ENCODE assay signal across 8 cellular contexts in genomic region chr7:1045038-1045726, GRCh38. TPM values are rescaled to one million over a fixed set of nuclear protein-coding genes. Genes with fewer than 3 reads are reported as not detected.
DNase-seq lines count a peak whose midpoint lies in the region; ATAC-seq and TF ChIP-seq lines count a peak whose summit lies in the region.

No MANE protein-coding gene starts in this region.

- peaks cover 67% of the 10 kb centered on the region for H3K4me1 Mint-ChIP-seq in CD4-positive, alpha-beta T cell (ENCODE audit: low read depth)

- no peak for ATAC-seq in CD4-positive, alpha-beta T cell (ENCODE audit: poor library complexity)
- no peak for ATAC-seq in GM19467 (IDR thresholded peaks at IDR 0.05; ENCODE audit: unreplicated experiment)

- H3K27ac ChIP-seq in CD4-positive, alpha-beta T cell (ENCODE audit: low read depth, low read length): peak overlapping the region; percentile 56
- no peak overlapping the region for H3K27ac ChIP-seq in OCI-LY7 (ENCODE audit: low read depth, low read length, poor library complexity, severe bottlenecking)
- no peak overlapping the region for H3K27ac ChIP-seq in osteoblast (ENCODE audit: low read depth, low read length)

- peak overlapping the region; percentile 79 for H3K27ac Mint-ChIP-seq in CD4-positive, alpha-beta T cell

- H2AFZ ChIP-seq in OCI-LY7 (ENCODE audit: low read length): no peak overlapping the region
- H2AFZ ChIP-seq in osteoblast (ENCODE audit: low read length): peak overlapping the region; percentile 27

- no peaks in the 10 kb centered on the region for H3K27me3 Mint-ChIP-seq in CD4-positive, alpha-beta T cell

- no peaks in the 10 kb centered on the region for H3K36me3 ChIP-seq in OCI-LY7 (ENCODE audit: insufficient read depth, low read length)
- no peaks in the 10 kb centered on the region for H3K36me3 ChIP-seq in osteoblast (ENCODE audit: insufficient read depth, low read length)

- H3K4me2 ChIP-seq in OCI-LY7 (ENCODE audit: low read length) (peak overlapping the region; percentile 93), osteoblast (ENCODE audit: insufficient read depth, low read length) (peak overlapping the region; percentile 79)

- H3K4me1 ChIP-seq in OCI-LY7 (ENCODE audit: insufficient read depth, low read length, poor library complexity, severe bottlenecking) (peaks cover 15% of the 10 kb centered on the region), osteoblast (ENCODE audit: insufficient read depth, low read length) (peaks cover 12% of the 10 kb centered on the region)

- H3K36me3 Mint-ChIP-seq in CD4-positive, alpha-beta T cell (ENCODE audit: low read depth): peaks cover 9% of the 10 kb centered on the region

- H3K9me3 ChIP-seq in CD4-positive, alpha-beta T cell (ENCODE audit: control insufficient read depth, low read length): no peaks in the 10 kb centered on the region
- H3K9me3 ChIP-seq in OCI-LY7 (ENCODE audit: low read length) (no peaks in the 10 kb centered on the region), osteoblast (ENCODE audit: low read depth, low read length) (no peaks in the 10 kb centered on the region)

- intact Hi-C loops in CD4-positive, alpha-beta T cell (cut with DNase I, micrococcal nuclease): loop anchor here in 1 of 2 experiments (5.0 to 10.0 kb wide), 2 partner anchors 68 to 230 kb away; partner anchors contain the start of gene COX19
- intact Hi-C loops in OCI-LY7 (cut with micrococcal nuclease; ENCODE audit: unreplicated experiment): loop anchor here (2.0 kb wide), 1 partner anchor 18 kb away; no protein-coding TSS in a partner anchor

- H3K9me3 Mint-ChIP-seq in CD4-positive, alpha-beta T cell: no peaks in the 10 kb centered on the region

- POLR2A ChIA-PET in CD4-positive, alpha-beta T cell (lab: Charles Lee): interaction anchor here (0.5 to 2.3 kb wide), 11 partner anchors 9 to 168 kb away, joined by 3 to 11 read pairs (median 4); partner anchors contain the start of genes COX19 and GET4
- POLR2A ChIA-PET in OCI-LY7 (lab: Charles Lee): interaction anchor here (0.6 kb wide), 1 partner anchor 75 kb away, joined by 4 read pairs; no protein-coding TSS in a partner anchor

- H3K27me3 ChIP-seq in CD4-positive, alpha-beta T cell (ENCODE audit: control insufficient read depth, insufficient read depth, low read length): no peaks in the 10 kb centered on the region
- no peaks in the 10 kb centered on the region for H3K27me3 ChIP-seq in osteoblast (ENCODE audit: insufficient read depth, low read length)

- BruUV-seq in OCI-LY7 (replicated peaks; lab: Mats Ljungman, UMichigan): no TSS peak

- CTCF ChIA-PET in CD4-positive, alpha-beta T cell (lab: Charles Lee): interaction anchor here (0.7 to 9.4 kb wide), 9 partner anchors 9 to 72 kb away, joined by 3 to 73 read pairs (median 5); no protein-coding TSS in a partner anchor
- CTCF ChIA-PET in OCI-LY7 (lab: Charles Lee; ENCODE audit: unreplicated experiment): interaction anchor here (1.2 kb wide), 1 partner anchor 19 kb away, joined by 3 read pairs; no protein-coding TSS in a partner anchor

- H3K4me3 Mint-ChIP-seq in CD4-positive, alpha-beta T cell: peak overlapping the region; percentile 91

- peak overlapping the region; percentile 70 for H3K4me3 ChIP-seq in OCI-LY7 (ENCODE audit: low read depth, low read length, poor library complexity, severe bottlenecking)
- H3K4me3 ChIP-seq in epithelial cell of proximal tubule (ENCODE audit: low read depth, low read length): peak overlapping the region; percentile 68
- peak overlapping the region; percentile 79 for H3K4me3 ChIP-seq in osteoblast (ENCODE audit: insufficient read depth, low read length)

- H3K79me2 ChIP-seq in OCI-LY7 (ENCODE audit: insufficient read depth, low read depth, low read length) (no peaks in the 10 kb centered on the region), osteoblast (ENCODE audit: insufficient read depth, low read length) (peaks cover 2% of the 10 kb centered on the region)

- no peaks in the 10 kb centered on the region for H3K9me2 ChIP-seq in OCI-LY7 (ENCODE audit: insufficient read depth, low read length)

- no peaks in the 10 kb centered on the region for H4K20me1 ChIP-seq in OCI-LY7 (ENCODE audit: insufficient read depth, low read length)
- H4K20me1 ChIP-seq in osteoblast (ENCODE audit: insufficient read depth, low read length): peaks cover 18% of the 10 kb centered on the region

- TF ChIP-seq CTCF in CD4-positive, alpha-beta T cell (IDR thresholded peaks at IDR 0.05): no peak
- no peak; the same call in 1 of the 2 replicates for TF ChIP-seq CTCF in OCI-LY7 (conservative IDR thresholded peaks at IDR 0.05; ENCODE audit: low read length)
- TF ChIP-seq CTCF in epithelial cell of proximal tubule (conservative IDR thresholded peaks at IDR 0.05; ENCODE audit: low read depth, low read length): no peak
- no peak for TF ChIP-seq CTCF in osteoblast (IDR thresholded peaks at IDR 0.05; ENCODE audit: extremely low read depth, low read depth, low read length)

- DNase-seq in CD4-positive, alpha-beta T cell: no peak
- no peak for DNase-seq in OCI-LY7 (ENCODE audit: low spot score)
- peak; percentile 69 for DNase-seq in epithelial cell of proximal tubule (ENCODE audit: low read depth)
- no peak for DNase-seq in osteoblast (ENCODE audit: insufficient read length, low spot score, missing footprints)
- DNase-seq in SHP77 treated with DMSO at 0.1 percent for 48 hours (lab: John Stamatoyannopoulos, UW): no peak
- DNase-seq in DMS114 treated with DMSO at 0.1 percent for 48 hours (lab: John Stamatoyannopoulos, UW; ENCODE audit: unreplicated experiment): no peak
- DNase-seq in activated CD4-positive, alpha-beta T cell treated with anti-CD3 and anti-CD28 coated beads for 48 hours: no peak

RNA-seq across cellular contexts. Expression of gene GPR146, which starts 0.8 kb away (rescaled TPM):
- 10 to 100 TPM in 1 of 2 experiments, 1 to 10 TPM in 1; 9.9 to 13.7 TPM for total RNA-seq in CD4-positive, alpha-beta T cell
- 0.62 and 0.95 TPM in 2 replicates for total RNA-seq in OCI-LY7 (2014; rRNA removed; shearing (Covaris generic))
- total RNA-seq in OCI-LY7 (2022) (0.77 and 3.3 TPM in 2 replicates), epithelial cell of proximal tubule (0.23 TPM in 1 of 2 replicates, not detected in the other), osteoblast (3.5 and 5.1 TPM in 2 replicates)

RNA-seq across cellular contexts. Expression of gene GPER1, which starts 42.7 kb away (rescaled TPM):
- not detected for total RNA-seq in CD4-positive, alpha-beta T cell
- total RNA-seq in OCI-LY7 (2014; rRNA removed; shearing (Covaris generic)): 22.9 and 34.9 TPM in 2 replicates
- total RNA-seq in OCI-LY7 (2022) (44.7 and 75.9 TPM in 2 replicates), epithelial cell of proximal tubule (0.72 and 0.81 TPM in 2 replicates), osteoblast (10.3 and 10.5 TPM in 2 replicates)
